In genomic region chr12:110776410-110776809, GRCh38 we compare ENCODE assay signal across 7 cellular contexts. TPM values are rescaled to one million over a fixed set of nuclear protein-coding genes. Genes with fewer than 3 reads are reported as not detected.
A peak's percentile ranks its signal among the peaks of the same experiment; 100 is the strongest.
DNase-seq lines count a peak whose midpoint lies in the region; ATAC-seq lines count a peak whose summit lies in the region.

No MANE protein-coding gene starts in this region.

- peaks cover 2% of the 10 kb centered on the region for H3K9me3 Mint-ChIP-seq in activated CD8-positive, alpha-beta memory T cell treated with anti-CD3 and anti-CD28 coated beads, Interleukin-2, amount 10 ng/mL, durations not matched to agents 7 days and 5 days (ENCODE audit: low read depth)

- ATAC-seq in GM19324 (IDR thresholded peaks at IDR 0.05; ENCODE audit: low FRiP score, unreplicated experiment) (peak; percentile 97), HG03039 (IDR thresholded peaks at IDR 0.05; ENCODE audit: unreplicated experiment) (peak; percentile 88), left ventricle myocardium superior (no peak)
- peak; percentile 75 for ATAC-seq in activated CD8-positive, alpha-beta memory T cell treated with anti-CD3 and anti-CD28 coated beads, Interleukin-2, amount 10 ng/mL, durations not matched to agents 7 days and 5 days

- peak overlapping the region; percentile 86 for H3K27ac Mint-ChIP-seq in activated CD8-positive, alpha-beta memory T cell treated with anti-CD3 and anti-CD28 coated beads, Interleukin-2, amount 10 ng/mL, durations not matched to agents 7 days and 5 days

- peak overlapping the region; percentile 24 for H3K4me3 Mint-ChIP-seq in activated CD8-positive, alpha-beta memory T cell treated with anti-CD3 and anti-CD28 coated beads, Interleukin-2, amount 10 ng/mL, durations not matched to agents 7 days and 5 days

- H3K27me3 Mint-ChIP-seq in activated CD8-positive, alpha-beta memory T cell treated with anti-CD3 and anti-CD28 coated beads, Interleukin-2, amount 10 ng/mL, durations not matched to agents 7 days and 5 days = no peaks in the 10 kb centered on the region

- intact Hi-C loops in left ventricle myocardium superior (cut with micrococcal nuclease) = no loop called here

- no peaks in the 10 kb centered on the region for H3K36me3 Mint-ChIP-seq in activated CD8-positive, alpha-beta memory T cell treated with anti-CD3 and anti-CD28 coated beads, Interleukin-2, amount 10 ng/mL, durations not matched to agents 7 days and 5 days

- DNase-seq in activated CD8-positive, alpha-beta memory T cell treated with anti-CD3 and anti-CD28 coated beads, Interleukin-2, amount 10 ng/mL, durations not matched to agents 7 days and 5 days = peak; percentile 67
- DNase-seq in stimulated activated CD8-positive, alpha-beta memory T cell treated with anti-CD3 and anti-CD28 coated beads, Interleukin-2, amount 100 ng/mL, for 48 hours (ENCODE audit: low read depth in 2 of 2) = peak; percentile 26 to 40
- no peak for DNase-seq in NCI-H1417 treated with DMSO at 0.1 percent for 48 hours (lab: John Stamatoyannopoulos, UW)
- DNase-seq in NCI-H1417 (lab: John Stamatoyannopoulos, UW) = no peak
- no peak for DNase-seq in left ventricle myocardium superior

- CTCF ChIA-PET in activated CD8-positive, alpha-beta memory T cell treated with anti-CD3 and anti-CD28 coated beads, Interleukin-2, amount 10 ng/mL, durations not matched to agents 7 days and 5 days (lab: Charles Lee) = interaction anchor here (1.0 to 1.4 kb wide), 3 partner anchors 33 to 48 kb away, joined by 3 read pairs; no protein-coding TSS in a partner anchor

- H3K4me1 Mint-ChIP-seq in activated CD8-positive, alpha-beta memory T cell treated with anti-CD3 and anti-CD28 coated beads, Interleukin-2, amount 10 ng/mL, durations not matched to agents 7 days and 5 days = peaks cover 52% of the 10 kb centered on the region

RNA-seq across cellular contexts. Expression of gene PPP1CC, which starts 33.7 kb away (rescaled TPM):
- total RNA-seq in activated CD8-positive, alpha-beta memory T cell treated with anti-CD3 and anti-CD28 coated beads, Interleukin-2, amount 10 ng/mL, durations not matched to agents 7 days and 5 days = 100 to 1,000 TPM; 174 to 200 TPM
- 193 TPM for total RNA-seq in left ventricle myocardium superior

Comparison
In these comparisons a context has a peak if more than half of its experiments do, and no peak if none do; other contexts are left out.
1. DNase-seq: peak in activated CD8-positive, alpha-beta memory T cell treated with anti-CD3 and anti-CD28 coated beads, Interleukin-2, amount 10 ng/mL, durations not matched to agents 7 days and 5 days (single experiment) and stimulated activated CD8-positive, alpha-beta memory T cell treated with anti-CD3 and anti-CD28 coated beads, Interleukin-2, amount 100 ng/mL, for 48 hours (2 of 2); none in NCI-H1417 treated with DMSO at 0.1 percent for 48 hours (single experiment), NCI-H1417 (0 of 3) and left ventricle myocardium superior (single experiment).